In genomic region chr13:105759467-105759866, GRCh38 we compare ENCODE assay signal across 26 cellular contexts.
"Had no signal": no experiment of that assay in that cellular context is flagged by ENCODE, and none has a peak within 500 bp of the region (broad histone marks: within the 10 kb centered on the region; RNA-seq: fewer than 3 reads in every experiment).

No MANE protein-coding gene starts in this region.

- ATAC-seq: activated CD8-positive, alpha-beta T cell treated with anti-CD3 and anti-CD28 coated beads for 36 hours; activated T-cell treated with anti-CD3 and anti-CD28 coated beads, Interleukin-2, amount 50 U/mL, for 4 hours; activated T-helper 17 cell treated with anti-CD3 and anti-CD28 coated beads, Interleukin-2, amount 50 U/mL, for 72 hours; esophagus mucosa; WTC11 had no signal

- H3K4me3 ChIP-seq: cardiac muscle cell, colonic mucosa had no signal

- H3K27ac ChIP-seq: brain microvascular endothelial cell, cardiac muscle cell, colonic mucosa, VCaP had no signal

- H3K36me3 ChIP-seq: brain microvascular endothelial cell, cardiac muscle cell, colonic mucosa had no signal

- H3K4me1 ChIP-seq: colonic mucosa had no signal

- H3K27me3 ChIP-seq: brain microvascular endothelial cell, cardiac muscle cell, colonic mucosa had no signal

- H3K9me3 ChIP-seq: colonic mucosa had no signal

- DNase-seq: activated CD4-positive, alpha-beta T cell treated with anti-CD3 and anti-CD28 coated beads for 1 hour; activated CD4-positive, alpha-beta T cell treated with anti-CD3 and anti-CD28 coated beads for 48 hours; activated CD4-positive, alpha-beta T cell treated with anti-CD3 and anti-CD28 coated beads, Interleukin-2, amount 50 U/mL, for 1 hour; activated CD4-positive, alpha-beta T cell treated with anti-CD3 and anti-CD28 coated beads, Interleukin-2, amount 50 U/mL, for 48 hours; activated CD8-positive, alpha-beta memory T cell treated with anti-CD3 and anti-CD28 coated beads for 24 hours; activated CD8-positive, alpha-beta T cell treated with anti-CD3 and anti-CD28 coated beads for 36 hours; activated effector memory CD4-positive, alpha-beta T cell treated with Interleukin-2 at 50 U/mL for 16 hours; activated gamma-delta T cell treated with Interleukin-2 at 50 U/mL for 16 hours; activated naive CD4-positive, alpha-beta T cell treated with anti-CD3 and anti-CD28 coated beads, Interleukin-2, amount 50 U/mL, for 16 hours; activated naive CD4-positive, alpha-beta T cell treated with Interleukin-2 at 50 U/mL for 16 hours; activated T-cell treated with anti-CD3 and anti-CD28 coated beads, Interleukin-2, amount 50 U/mL, for 4 hours; amniotic stem cell; anterior cingulate cortex; brain microvascular endothelial cell; central memory CD4-positive, alpha-beta T cell; cerebellar nuclear complex; colonic mucosa; effector CD8-positive, alpha-beta T cell; foreskin fibroblast; head of caudate nucleus; T-helper 2 cell had no signal
